Comparison of ENCODE assay signal across 1 cellular context in the genomic region with DNA sequence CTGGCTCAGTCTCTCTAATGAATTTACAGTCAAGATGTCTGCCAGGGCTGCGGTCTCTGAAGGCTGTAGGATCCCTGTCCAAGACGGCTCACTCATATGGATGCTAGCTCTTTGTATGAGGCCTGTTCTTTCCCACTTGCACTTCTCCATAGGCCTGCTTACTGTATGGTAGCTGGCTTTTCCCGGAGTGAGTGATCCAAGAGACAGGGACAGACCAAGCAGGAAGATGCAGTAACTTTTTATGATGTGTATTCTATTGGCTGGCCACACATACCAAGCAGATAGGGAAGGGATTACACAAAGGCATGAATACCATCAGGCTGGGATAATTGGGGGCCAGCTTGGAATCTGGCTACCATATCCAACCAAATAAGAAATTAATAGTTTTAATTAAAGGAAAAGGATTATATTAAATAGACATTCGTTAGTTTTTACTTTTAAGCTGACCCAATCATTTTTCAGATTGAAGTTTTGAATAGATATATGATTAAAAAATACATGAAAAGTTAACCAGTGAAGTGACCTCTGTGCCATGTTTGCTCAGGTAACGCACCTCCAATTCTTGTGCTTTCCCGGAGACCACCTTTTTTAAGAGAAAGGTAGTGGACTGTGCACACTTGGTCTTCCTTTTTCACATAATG.
TF ChIP-seq lines count a peak whose summit lies in the region.

No MANE protein-coding gene starts in this region.

TF ChIP-seq in HEK293, 187 proteins besides CTCF, POLR2A, EP300 and RAD21 (continued from another document):
- TF ChIP-seq, protein P1, sequence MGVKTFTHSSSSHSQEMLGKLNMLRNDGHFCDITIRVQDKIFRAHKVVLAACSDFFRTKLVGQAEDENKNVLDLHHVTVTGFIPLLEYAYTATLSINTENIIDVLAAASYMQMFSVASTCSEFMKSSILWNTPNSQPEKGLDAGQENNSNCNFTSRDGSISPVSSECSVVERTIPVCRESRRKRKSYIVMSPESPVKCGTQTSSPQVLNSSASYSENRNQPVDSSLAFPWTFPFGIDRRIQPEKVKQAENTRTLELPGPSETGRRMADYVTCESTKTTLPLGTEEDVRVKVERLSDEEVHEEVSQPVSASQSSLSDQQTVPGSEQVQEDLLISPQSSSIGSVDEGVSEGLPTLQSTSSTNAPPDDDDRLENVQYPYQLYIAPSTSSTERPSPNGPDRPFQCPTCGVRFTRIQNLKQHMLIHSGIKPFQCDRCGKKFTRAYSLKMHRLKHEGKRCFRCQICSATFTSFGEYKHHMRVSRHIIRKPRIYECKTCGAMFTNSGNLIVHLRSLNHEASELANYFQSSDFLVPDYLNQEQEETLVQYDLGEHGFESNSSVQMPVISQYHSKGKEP (tag by site-specific recombination; IDR thresholded peaks at IDR 0.05): no peak
- TF ChIP-seq, protein P2, sequence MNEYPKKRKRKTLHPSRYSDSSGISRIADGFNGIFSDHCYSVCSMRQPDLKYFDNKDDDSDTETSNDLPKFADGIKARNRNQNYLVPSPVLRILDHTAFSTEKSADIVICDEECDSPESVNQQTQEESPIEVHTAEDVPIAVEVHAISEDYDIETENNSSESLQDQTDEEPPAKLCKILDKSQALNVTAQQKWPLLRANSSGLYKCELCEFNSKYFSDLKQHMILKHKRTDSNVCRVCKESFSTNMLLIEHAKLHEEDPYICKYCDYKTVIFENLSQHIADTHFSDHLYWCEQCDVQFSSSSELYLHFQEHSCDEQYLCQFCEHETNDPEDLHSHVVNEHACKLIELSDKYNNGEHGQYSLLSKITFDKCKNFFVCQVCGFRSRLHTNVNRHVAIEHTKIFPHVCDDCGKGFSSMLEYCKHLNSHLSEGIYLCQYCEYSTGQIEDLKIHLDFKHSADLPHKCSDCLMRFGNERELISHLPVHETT (tag by site-specific recombination; IDR thresholded peaks at IDR 0.05): no peak
- TF ChIP-seq ZNF133 (tag by site-specific recombination; IDR thresholded peaks at IDR 0.05) (no peak), TRIM28 (IDR thresholded peaks at IDR 0.05; ENCODE audit: borderline replicate concordance, low read length) (no peak), ZNF776 (tag by site-specific recombination; IDR thresholded peaks at IDR 0.05; ENCODE audit: borderline replicate concordance) (no peak), ZNF600 (tag by site-specific recombination; IDR thresholded peaks at IDR 0.05) (peak; percentile 32; the same call in 1 of the 2 replicates), ZNF302 (tag by site-specific recombination; IDR thresholded peaks at IDR 0.05; ENCODE audit: low read depth) (no peak), ZNF155 (tag by site-specific recombination; IDR thresholded peaks at IDR 0.05) (no peak), SALL2 (tag by site-specific recombination; IDR thresholded peaks at IDR 0.05; ENCODE audit: borderline replicate concordance) (no peak), ZNF670 (tag by site-specific recombination; IDR thresholded peaks at IDR 0.05; ENCODE audit: low read depth) (no peak), OSR2 (tag by site-specific recombination; IDR thresholded peaks at IDR 0.05) (no peak), ZNF114 (tag by site-specific recombination; IDR thresholded peaks at IDR 0.05) (no peak), FEZF1 (tag by site-specific recombination; IDR thresholded peaks at IDR 0.05) (no peak), ZBTB8A (tag by site-specific recombination; IDR thresholded peaks at IDR 0.05) (no peak), ZNF654 (tag by site-specific recombination; IDR thresholded peaks at IDR 0.05; ENCODE audit: low read depth) (no peak)
- TF ChIP-seq, protein P3, sequence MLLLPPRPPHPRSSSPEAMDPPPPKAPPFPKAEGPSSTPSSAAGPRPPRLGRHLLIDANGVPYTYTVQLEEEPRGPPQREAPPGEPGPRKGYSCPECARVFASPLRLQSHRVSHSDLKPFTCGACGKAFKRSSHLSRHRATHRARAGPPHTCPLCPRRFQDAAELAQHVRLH (tag by site-specific recombination; IDR thresholded peaks at IDR 0.05): no peak
- TF ChIP-seq, protein P4, sequence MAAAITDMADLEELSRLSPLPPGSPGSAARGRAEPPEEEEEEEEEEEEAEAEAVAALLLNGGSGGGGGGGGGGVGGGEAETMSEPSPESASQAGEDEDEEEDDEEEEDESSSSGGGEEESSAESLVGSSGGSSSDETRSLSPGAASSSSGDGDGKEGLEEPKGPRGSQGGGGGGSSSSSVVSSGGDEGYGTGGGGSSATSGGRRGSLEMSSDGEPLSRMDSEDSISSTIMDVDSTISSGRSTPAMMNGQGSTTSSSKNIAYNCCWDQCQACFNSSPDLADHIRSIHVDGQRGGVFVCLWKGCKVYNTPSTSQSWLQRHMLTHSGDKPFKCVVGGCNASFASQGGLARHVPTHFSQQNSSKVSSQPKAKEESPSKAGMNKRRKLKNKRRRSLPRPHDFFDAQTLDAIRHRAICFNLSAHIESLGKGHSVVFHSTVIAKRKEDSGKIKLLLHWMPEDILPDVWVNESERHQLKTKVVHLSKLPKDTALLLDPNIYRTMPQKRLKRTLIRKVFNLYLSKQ (tag by site-specific recombination; IDR thresholded peaks at IDR 0.05; ENCODE audit: borderline replicate concordance): no peak
- TF ChIP-seq, protein P5, sequence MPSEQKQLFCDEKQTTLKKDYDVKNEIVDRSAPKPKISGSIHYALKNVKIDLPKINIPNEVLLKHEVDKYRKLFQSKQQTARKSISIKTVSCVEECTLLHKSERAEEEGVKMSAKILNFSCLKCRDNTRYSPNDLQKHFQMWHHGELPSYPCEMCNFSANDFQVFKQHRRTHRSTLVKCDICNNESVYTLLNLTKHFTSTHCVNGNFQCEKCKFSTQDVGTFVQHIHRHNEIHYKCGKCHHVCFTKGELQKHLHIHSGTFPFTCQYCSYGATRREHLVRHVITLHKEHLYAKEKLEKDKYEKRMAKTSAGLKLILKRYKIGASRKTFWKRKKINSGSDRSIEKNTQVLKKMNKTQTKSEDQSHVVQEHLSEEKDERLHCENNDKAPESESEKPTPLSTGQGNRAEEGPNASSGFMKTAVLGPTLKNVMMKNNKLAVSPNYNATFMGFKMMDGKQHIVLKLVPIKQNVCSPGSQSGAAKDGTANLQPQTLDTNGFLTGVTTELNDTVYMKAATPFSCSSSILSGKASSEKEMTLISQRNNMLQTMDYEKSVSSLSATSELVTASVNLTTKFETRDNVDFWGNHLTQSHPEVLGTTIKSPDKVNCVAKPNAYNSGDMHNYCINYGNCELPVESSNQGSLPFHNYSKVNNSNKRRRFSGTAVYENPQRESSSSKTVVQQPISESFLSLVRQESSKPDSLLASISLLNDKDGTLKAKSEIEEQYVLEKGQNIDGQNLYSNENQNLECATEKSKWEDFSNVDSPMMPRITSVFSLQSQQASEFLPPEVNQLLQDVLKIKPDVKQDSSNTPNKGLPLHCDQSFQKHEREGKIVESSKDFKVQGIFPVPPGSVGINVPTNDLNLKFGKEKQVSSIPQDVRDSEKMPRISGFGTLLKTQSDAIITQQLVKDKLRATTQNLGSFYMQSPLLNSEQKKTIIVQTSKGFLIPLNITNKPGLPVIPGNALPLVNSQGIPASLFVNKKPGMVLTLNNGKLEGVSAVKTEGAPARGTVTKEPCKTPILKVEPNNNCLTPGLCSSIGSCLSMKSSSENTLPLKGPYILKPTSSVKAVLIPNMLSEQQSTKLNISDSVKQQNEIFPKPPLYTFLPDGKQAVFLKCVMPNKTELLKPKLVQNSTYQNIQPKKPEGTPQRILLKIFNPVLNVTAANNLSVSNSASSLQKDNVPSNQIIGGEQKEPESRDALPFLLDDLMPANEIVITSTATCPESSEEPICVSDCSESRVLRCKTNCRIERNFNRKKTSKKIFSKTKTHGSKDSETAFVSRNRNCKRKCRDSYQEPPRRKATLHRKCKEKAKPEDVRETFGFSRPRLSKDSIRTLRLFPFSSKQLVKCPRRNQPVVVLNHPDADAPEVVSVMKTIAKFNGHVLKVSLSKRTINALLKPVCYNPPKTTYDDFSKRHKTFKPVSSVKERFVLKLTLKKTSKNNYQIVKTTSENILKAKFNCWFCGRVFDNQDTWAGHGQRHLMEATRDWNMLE (tag by site-specific recombination; conservative IDR thresholded peaks at IDR 0.05; ENCODE audit: low read depth): no peak
- TF ChIP-seq, protein P6, sequence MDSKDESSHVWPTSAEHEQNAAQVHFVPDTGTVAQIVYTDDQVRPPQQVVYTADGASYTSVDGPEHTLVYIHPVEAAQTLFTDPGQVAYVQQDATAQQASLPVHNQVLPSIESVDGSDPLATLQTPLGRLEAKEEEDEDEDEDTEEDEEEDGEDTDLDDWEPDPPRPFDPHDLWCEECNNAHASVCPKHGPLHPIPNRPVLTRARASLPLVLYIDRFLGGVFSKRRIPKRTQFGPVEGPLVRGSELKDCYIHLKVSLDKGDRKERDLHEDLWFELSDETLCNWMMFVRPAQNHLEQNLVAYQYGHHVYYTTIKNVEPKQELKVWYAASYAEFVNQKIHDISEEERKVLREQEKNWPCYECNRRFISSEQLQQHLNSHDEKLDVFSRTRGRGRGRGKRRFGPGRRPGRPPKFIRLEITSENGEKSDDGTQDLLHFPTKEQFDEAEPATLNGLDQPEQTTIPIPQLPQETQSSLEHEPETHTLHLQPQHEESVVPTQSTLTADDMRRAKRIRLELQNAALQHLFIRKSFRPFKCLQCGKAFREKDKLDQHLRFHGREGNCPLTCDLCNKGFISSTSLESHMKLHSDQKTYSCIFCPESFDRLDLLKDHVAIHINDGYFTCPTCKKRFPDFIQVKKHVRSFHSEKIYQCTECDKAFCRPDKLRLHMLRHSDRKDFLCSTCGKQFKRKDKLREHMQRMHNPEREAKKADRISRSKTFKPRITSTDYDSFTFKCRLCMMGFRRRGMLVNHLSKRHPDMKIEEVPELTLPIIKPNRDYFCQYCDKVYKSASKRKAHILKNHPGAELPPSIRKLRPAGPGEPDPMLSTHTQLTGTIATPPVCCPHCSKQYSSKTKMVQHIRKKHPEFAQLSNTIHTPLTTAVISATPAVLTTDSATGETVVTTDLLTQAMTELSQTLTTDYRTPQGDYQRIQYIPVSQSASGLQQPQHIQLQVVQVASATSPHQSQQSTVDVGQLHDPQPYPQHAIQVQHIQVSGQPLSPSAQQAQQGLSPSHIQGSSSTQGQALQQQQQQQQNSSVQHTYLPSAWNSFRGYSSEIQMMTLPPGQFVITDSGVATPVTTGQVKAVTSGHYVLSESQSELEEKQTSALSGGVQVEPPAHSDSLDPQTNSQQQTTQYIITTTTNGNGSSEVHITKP (tag by site-specific recombination; IDR thresholded peaks at IDR 0.05): no peak
